In the genomic region with DNA sequence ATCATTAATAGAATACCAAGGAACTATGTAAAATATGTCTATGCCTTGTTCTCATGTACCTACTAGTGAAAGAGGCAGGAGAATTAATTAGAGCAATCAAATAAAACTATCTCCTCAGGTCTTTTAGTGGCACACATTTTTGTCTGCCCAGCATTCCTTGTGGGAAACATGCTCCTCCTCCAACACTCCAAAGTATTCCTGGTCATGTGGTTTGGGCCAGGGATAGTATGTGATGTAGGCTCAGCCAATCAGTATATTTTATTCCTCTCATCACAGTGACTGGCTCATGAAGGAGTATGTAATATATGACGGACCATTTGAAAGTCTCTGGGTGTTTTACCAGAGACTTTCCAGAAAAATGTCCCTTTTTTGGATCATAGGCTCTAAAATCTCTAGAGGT, we compare ENCODE assay signal across 24 cellular contexts.
"Had no signal": no experiment of that assay in that cellular context is flagged by ENCODE, and none has a peak within 500 bp of the region (broad histone marks: within the 10 kb centered on the region; RNA-seq: fewer than 3 reads in every experiment).

No MANE protein-coding gene starts in this region.

- H3K4me1 Mint-ChIP-seq: central memory CD8-positive, alpha-beta T cell had no signal

- H3K27ac Mint-ChIP-seq: activated CD4-positive, alpha-beta memory T cell treated with anti-CD3 and anti-CD28 coated beads, Interleukin-2, amount 10 ng/mL, durations not matched to agents 7 days and 5 days; activated CD4-positive, alpha-beta T cell treated with anti-CD3 and anti-CD28 coated beads for 36 hours; activated naive CD4-positive, alpha-beta T cell treated with anti-CD3 and anti-CD28 coated beads for 36 hours; activated naive CD8-positive, alpha-beta T cell; activated T-helper 17 cell treated with anti-CD3 and anti-CD28 coated beads, Interleukin-2, amount 50 U/mL, for 72 hours had no signal

- FAIRE-seq: bronchial epithelial cell had no signal

- H3K27me3 ChIP-seq: body of pancreas, Peyer's patch had no signal

- DNase-seq: activated CD4-positive, alpha-beta memory T cell treated with anti-CD3 and anti-CD28 coated beads, Interleukin-2, amount 10 ng/mL, durations not matched to agents 7 days and 5 days; activated CD4-positive, alpha-beta T cell treated with anti-CD3 and anti-CD28 coated beads for 36 hours; activated CD4-positive, alpha-beta T cell treated with anti-CD3 and anti-CD28 coated beads, Interleukin-2, amount 50 U/mL, for 1 hour; activated gamma-delta T cell; activated naive CD4-positive, alpha-beta T cell treated with anti-CD3 and anti-CD28 coated beads for 36 hours; activated T-cell treated with anti-CD3 and anti-CD28 coated beads for 4 hours; activated T-cell treated with anti-CD3 and anti-CD28 coated beads, Interleukin-2, amount 50 U/mL, for 48 hours; anterior cingulate cortex; body of pancreas; MM.1S; NCI-H1105 treated with DMSO at 0.1 percent for 48 hours; NCI-H1436 treated with DMSO at 0.1 percent for 48 hours; NCI-H187; NCI-H2081; NCI-H524; Peyer's patch; SHP77; T-helper 1 cell had no signal

- H3K27ac ChIP-seq: body of pancreas, Peyer's patch, SJSA1, VCaP had no signal

- H3K4me3 ChIP-seq: body of pancreas, Peyer's patch, SJSA1 had no signal

- H3K4me3 Mint-ChIP-seq: activated CD4-positive, alpha-beta memory T cell treated with anti-CD3 and anti-CD28 coated beads, Interleukin-2, amount 10 ng/mL, durations not matched to agents 7 days and 5 days; activated CD4-positive, alpha-beta T cell treated with anti-CD3 and anti-CD28 coated beads for 36 hours; activated naive CD4-positive, alpha-beta T cell treated with anti-CD3 and anti-CD28 coated beads for 36 hours; activated naive CD8-positive, alpha-beta T cell; activated T-helper 17 cell treated with anti-CD3 and anti-CD28 coated beads, Interleukin-2, amount 50 U/mL, for 72 hours; central memory CD8-positive, alpha-beta T cell had no signal

- ATAC-seq: activated CD4-positive, alpha-beta T cell treated with anti-CD3 and anti-CD28 coated beads for 36 hours; activated T-helper 17 cell treated with anti-CD3 and anti-CD28 coated beads, Interleukin-2, amount 50 U/mL, for 72 hours; body of pancreas had no signal

- H3K27me3 Mint-ChIP-seq: activated CD4-positive, alpha-beta T cell treated with anti-CD3 and anti-CD28 coated beads for 36 hours; activated naive CD8-positive, alpha-beta T cell had no signal

- H3K36me3 ChIP-seq: Peyer's patch, SJSA1 had no signal

- H3K36me3 Mint-ChIP-seq: activated naive CD8-positive, alpha-beta T cell had no signal

- H3K4me1 ChIP-seq: body of pancreas had no signal

- H3K9me3 Mint-ChIP-seq: activated CD4-positive, alpha-beta memory T cell treated with anti-CD3 and anti-CD28 coated beads, Interleukin-2, amount 10 ng/mL, durations not matched to agents 7 days and 5 days; activated naive CD4-positive, alpha-beta T cell treated with anti-CD3 and anti-CD28 coated beads for 36 hours; activated T-helper 17 cell treated with anti-CD3 and anti-CD28 coated beads, Interleukin-2, amount 50 U/mL, for 72 hours; central memory CD8-positive, alpha-beta T cell had no signal

- H3K9me3 ChIP-seq: body of pancreas, Peyer's patch, SJSA1 had no signal
